21 cellular contexts compared by ENCODE assay signal in the genomic region with DNA sequence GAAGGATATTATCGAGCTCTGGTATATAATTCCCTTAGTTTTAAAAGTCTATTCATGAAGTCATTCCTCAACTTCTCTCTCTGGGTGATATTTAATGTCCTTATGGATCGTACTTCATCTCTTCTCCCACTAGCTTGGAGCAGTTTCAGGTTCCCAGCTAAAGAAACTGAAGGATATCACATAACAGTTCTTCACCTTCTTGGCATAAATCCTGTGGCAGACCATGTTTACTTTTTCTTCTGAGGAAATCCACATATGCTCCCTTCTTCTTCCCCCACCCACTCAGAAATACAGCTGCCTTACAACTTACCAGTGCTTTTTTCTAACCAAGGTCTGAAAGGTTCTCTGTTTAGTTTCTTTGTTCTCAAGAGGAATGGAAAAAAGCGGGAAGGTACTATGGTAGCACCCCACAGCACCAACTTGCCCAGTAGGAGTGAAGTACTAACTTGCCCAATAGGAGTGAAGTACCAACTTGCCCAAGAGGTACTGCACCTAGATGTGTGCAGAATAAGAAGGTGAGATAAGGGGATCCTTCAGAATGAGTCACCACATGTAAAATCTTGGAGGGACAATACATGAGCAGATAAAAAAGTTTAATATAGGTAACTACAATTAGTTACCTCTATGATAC. TPM values are rescaled to one million over a fixed set of nuclear protein-coding genes. Genes with fewer than 3 reads are reported as not detected.
DNase-seq lines count a peak whose midpoint lies in the region; ATAC-seq, FAIRE-seq and TF ChIP-seq lines count a peak whose summit lies in the region.
"Had no signal": no experiment of that assay in that cellular context is flagged by ENCODE, and none has a peak within 500 bp of the region (broad histone marks: within the 10 kb centered on the region; RNA-seq: fewer than 3 reads in every experiment).

No MANE protein-coding gene starts in this region.

- H3K27ac ChIP-seq in brain microvascular endothelial cell, result no peak overlapping the region
- H3K27ac ChIP-seq: A549, PC-9, SK-N-MC had no signal

- FAIRE-seq in bronchial epithelial cell (lab: Jason Lieb, UNC), result no peak
- FAIRE-seq: A549, G401.6 had no signal

- H3K4me3 ChIP-seq in bronchial epithelial cell (ENCODE audit: low read depth, low read length) (no peak overlapping the region), brain microvascular endothelial cell (ENCODE audit: low read depth, low read length) (no peak overlapping the region)
- H3K4me3 ChIP-seq: A549, PC-9, SK-N-MC had no signal

- no peak for TF ChIP-seq CTCF in bronchial epithelial cell (IDR thresholded peaks at IDR 0.05; ENCODE audit: insufficient read depth, low read length, severe bottlenecking)
- no peak for TF ChIP-seq CTCF in brain microvascular endothelial cell (IDR thresholded peaks at IDR 0.05; ENCODE audit: low read depth, low read length, missing control alignments)

- H3K27me3 ChIP-seq in bronchial epithelial cell (ENCODE audit: control insufficient read depth, insufficient read depth, low read length) (no peaks in the 10 kb centered on the region), brain microvascular endothelial cell (replicated peaks) (no peaks in the 10 kb centered on the region)

- in situ Hi-C loops in brain microvascular endothelial cell (cut with HindIII; ENCODE audit: low pct_ligation_motif_present, low sequenced_read_pairs), result no loop called here

- no peaks in the 10 kb centered on the region for H3K36me3 ChIP-seq in bronchial epithelial cell (ENCODE audit: control insufficient read depth, insufficient read depth, low read length)
- H3K36me3 ChIP-seq in brain microvascular endothelial cell (replicated peaks), result no peaks in the 10 kb centered on the region

- DNase-seq in DMS 273 (lab: John Stamatoyannopoulos, UW; ENCODE audit: unreplicated experiment) (peak; percentile 80), NCI-H2171 (lab: John Stamatoyannopoulos, UW) (peak; percentile 51), bronchial epithelial cell (ENCODE audit: low read depth) (peak; percentile 93), left kidney (ENCODE audit: low read depth, low spot score) (peak; percentile 87), NCI-H1417 (lab: John Stamatoyannopoulos, UW) (no peak), brain microvascular endothelial cell (no peak)
- DNase-seq: AML-193; Calu3; CD4-positive, CD25-positive, alpha-beta regulatory T cell; DMS79 treated with DMSO at 0.1 percent for 48 hours; H7; NCI-H1436; NCI-H2029 treated with DMSO at 0.1 percent for 48 hours; NCI-H226; NCI-H526 treated with DMSO at 0.1 percent for 48 hours; PC-9 had no signal

- no peak for ATAC-seq in GM18868 (IDR thresholded peaks at IDR 0.05; ENCODE audit: unreplicated experiment)
- no peak for ATAC-seq in GM21737 (IDR thresholded peaks at IDR 0.05; ENCODE audit: unreplicated experiment)
- ATAC-seq: A549 had no signal

RNA-seq across cellular contexts. Expression of a gene that starts 53.1 kb away (rescaled TPM):
- total RNA-seq in bronchial epithelial cell, result 2.1 and 3.2 TPM in 2 replicates

Comparison
In these comparisons a context has a peak if more than half of its experiments do, and no peak if none do; other contexts are left out.
1. DNase-seq: peak in DMS 273 (single experiment), NCI-H2171 (single experiment), bronchial epithelial cell (single experiment) and left kidney (single experiment); none in NCI-H1417 (0 of 3) and brain microvascular endothelial cell (single experiment).